ENCODE assay signal across 8 cellular contexts in genomic region chr9:37485389-37486255, GRCh38. TPM values are rescaled to one million over a fixed set of nuclear protein-coding genes. Genes with fewer than 3 reads are reported as not detected.
DNase-seq lines count a peak whose midpoint lies in the region; ATAC-seq and TF ChIP-seq lines count a peak whose summit lies in the region.

Gene POLR1E, plus strand, starts transcription at chr9:37485948. Its CDS starts 100 bp downstream, at chr9:37486048.

- CTCF ChIA-PET in RWPE1 (lab: Yijun Ruan, JAX) = interaction anchor here (0.6 to 1.5 kb wide), 2 partner anchors 10 to 97 kb away, joined by 3 to 5 read pairs; no protein-coding TSS in a partner anchor

- POLR2A ChIA-PET in RWPE1 (lab: Yijun Ruan, JAX; ENCODE audit: low non-redundant PET) = interaction anchor here (0.5 to 1.6 kb wide), 3 partner anchors 19 to 199 kb away, joined by 3 read pairs; partner anchors contain the start of gene ZBTB5

- peaks cover 7% of the 10 kb centered on the region for H3K27me3 Mint-ChIP-seq in activated T-helper 17 cell treated with anti-CD3 and anti-CD28 coated beads, Interleukin-2, amount 50 U/mL, for 72 hours
- peaks cover 6 to 8% of the 10 kb centered on the region in 2 donors for H3K27me3 Mint-ChIP-seq in natural killer cell (ENCODE audit: low read depth in 2 of 2)

- peak within 1 kb of the TSS; percentile 79 for H3K27ac ChIP-seq in RWPE1

- TF ChIP-seq CTCF in RWPE1 (conservative IDR thresholded peaks at IDR 0.05; ENCODE audit: low read depth) (no peak), fibroblast of mammary gland (conservative IDR thresholded peaks at IDR 0.05; ENCODE audit: control insufficient read depth, insufficient read depth, low read depth, low read length) (no peak), natural killer cell (IDR thresholded peaks at IDR 0.05) (no peak)

- H3K4me3 Mint-ChIP-seq in activated T-helper 17 cell treated with anti-CD3 and anti-CD28 coated beads, Interleukin-2, amount 50 U/mL, for 72 hours = peak within 1 kb of the TSS; percentile 94
- peak within 1 kb of the TSS; percentile 88 for H3K4me3 Mint-ChIP-seq in natural killer cell

- H3K4me3 ChIP-seq in fibroblast of mammary gland (ENCODE audit: control insufficient read depth, low read depth, low read length) = peak within 1 kb of the TSS; percentile 75

- ATAC-seq in activated T-helper 17 cell treated with anti-CD3 and anti-CD28 coated beads, Interleukin-2, amount 50 U/mL, for 72 hours (replicated peaks) = peak; percentile 98
- peak; percentile 96 to 99 (median 97) for ATAC-seq in natural killer cell

- H3K36me3 Mint-ChIP-seq in activated T-helper 17 cell treated with anti-CD3 and anti-CD28 coated beads, Interleukin-2, amount 50 U/mL, for 72 hours (ENCODE audit: low read depth) = peaks cover 48% of the 10 kb centered on the region
- H3K36me3 Mint-ChIP-seq in natural killer cell = peaks cover 7% of the 10 kb centered on the region

- H3K9me3 Mint-ChIP-seq in activated T-helper 17 cell treated with anti-CD3 and anti-CD28 coated beads, Interleukin-2, amount 50 U/mL, for 72 hours = no peaks in the 10 kb centered on the region
- no peaks in the 10 kb centered on the region for H3K9me3 Mint-ChIP-seq in natural killer cell

- intact Hi-C loops in natural killer cell (cut with micrococcal nuclease) = loop anchor here (1.0 to 2.0 kb wide), 3 partner anchors 19 to 107 kb away; partner anchors contain the start of genes TOMM5 and ZBTB5

- DNase-seq in EL (peak; percentile 98), H4 (ENCODE audit: low spot score) (peak; percentile 97), LoVo (ENCODE audit: low spot score) (peak; percentile 96), RWPE1 (ENCODE audit: low spot score) (peak; percentile 98), fibroblast of mammary gland (ENCODE audit: low read depth) (peak; percentile 85), natural killer cell (peak; percentile 98)
- peak; percentile 92 to 97 (median 94) for DNase-seq in stimulated activated naive CD4-positive, alpha-beta T cell (lab: John Stamatoyannopoulos, UW)

- peaks cover 27% of the 10 kb centered on the region for H3K4me1 Mint-ChIP-seq in activated T-helper 17 cell treated with anti-CD3 and anti-CD28 coated beads, Interleukin-2, amount 50 U/mL, for 72 hours
- H3K4me1 Mint-ChIP-seq in natural killer cell = peaks cover 28 to 35% of the 10 kb centered on the region in 2 donors

- H3K27ac Mint-ChIP-seq in activated T-helper 17 cell treated with anti-CD3 and anti-CD28 coated beads, Interleukin-2, amount 50 U/mL, for 72 hours = peak within 1 kb of the TSS; percentile 92
- H3K27ac Mint-ChIP-seq in natural killer cell = peak within 1 kb of the TSS; percentile 88 to 96

RNA-seq across cellular contexts. Expression of gene POLR1E, which starts in this region (rescaled TPM):
- total RNA-seq in H4 (2014; rRNA removed; shearing (Covaris generic)) = 57.2 and 59.7 TPM in 2 replicates
- 10 to 100 TPM; 57.3 to 65.1 TPM for total RNA-seq in activated T-helper 17 cell treated with anti-CD3 and anti-CD28 coated beads, Interleukin-2, amount 50 U/mL, for 72 hours
- 10 to 100 TPM; 17.4 to 23.8 (median 17.8) TPM for total RNA-seq in natural killer cell

Comparison
In these comparisons a context has a peak if more than half of its experiments do, and no peak if none do; other contexts are left out.
1. Peak in every context shown above with its lines: DNase-seq, ATAC-seq, H3K4me3 ChIP-seq and H3K27ac ChIP-seq.